In genomic region chr1:31216016-31216415, GRCh38 we compare ENCODE assay signal across 8 cellular contexts. TPM values are rescaled to one million over a fixed set of nuclear protein-coding genes. Genes with fewer than 3 reads are reported as not detected.
DNase-seq lines count a peak whose midpoint lies in the region; ATAC-seq and TF ChIP-seq lines count a peak whose summit lies in the region.
"Had no signal": no experiment of that assay in that cellular context is flagged by ENCODE, and none has a peak within 500 bp of the region (broad histone marks: within the 10 kb centered on the region; RNA-seq: fewer than 3 reads in every experiment).

No MANE protein-coding gene starts in this region.

- intact Hi-C loops in testis (cut with DNase I; ENCODE audit: low total_unique reads): no loop called here

- DNase-seq in NCI-H1694 treated with DMSO at 0.1 percent for 48 hours (lab: John Stamatoyannopoulos, UW): peak; percentile 55
- peak; percentile 44 for DNase-seq in WTC11 (ENCODE audit: low spot score)
- DNase-seq in hepatocyte (ENCODE audit: low spot score): peak; percentile 74
- DNase-seq in testis: peak; percentile 74
- no peak for DNase-seq in HuH-7 (ENCODE audit: low spot score)
- no peak for DNase-seq in activated CD4-positive, CD25-positive, alpha-beta regulatory T cell (lab: John Stamatoyannopoulos, UW)
- DNase-seq: stimulated activated naive CD4-positive, alpha-beta T cell treated with Interleukin-2 at 50 U/mL for 16 hours had no signal

- peaks cover 24% of the 10 kb centered on the region for H3K4me1 Mint-ChIP-seq in WTC11

- H3K4me3 ChIP-seq in hepatocyte: no peak overlapping the region
- no peak overlapping the region for H3K4me3 ChIP-seq in testis

- H3K4me3 Mint-ChIP-seq in WTC11: no peak overlapping the region

- H3K36me3 ChIP-seq in hepatocyte (replicated peaks; ENCODE audit: insufficient read depth, low read depth) (no peaks in the 10 kb centered on the region), testis (ENCODE audit: low read depth, missing control alignments) (no peaks in the 10 kb centered on the region)

- H2AFZ ChIP-seq in hepatocyte: no peak overlapping the region

- no peak overlapping the region for H3K4me2 ChIP-seq in hepatocyte

- H3K4me1 ChIP-seq in hepatocyte (ENCODE audit: insufficient read depth) (peaks cover 11% of the 10 kb centered on the region), testis (peaks cover 6% of the 10 kb centered on the region)

- POLR2A ChIA-PET in WTC11 (lab: Charles Lee): interaction anchor here (0.8 kb wide), 1 partner anchor 20 kb away, joined by 3 read pairs; no protein-coding TSS in a partner anchor

- no peaks in the 10 kb centered on the region for H3K79me2 ChIP-seq in hepatocyte

- H3K9me2 ChIP-seq in hepatocyte (replicated peaks; ENCODE audit: insufficient read depth): no peaks in the 10 kb centered on the region

- no peaks in the 10 kb centered on the region for H3K9me3 ChIP-seq in hepatocyte (ENCODE audit: low read depth)
- H3K9me3 ChIP-seq in testis: no peaks in the 10 kb centered on the region

- no peaks in the 10 kb centered on the region for H3K36me3 Mint-ChIP-seq in WTC11

- H3K27ac ChIP-seq in hepatocyte: no peak overlapping the region
- no peak overlapping the region for H3K27ac ChIP-seq in testis

- TF ChIP-seq CTCF in WTC11 (IDR thresholded peaks at IDR 0.05) (no peak), hepatocyte (IDR thresholded peaks at IDR 0.05; ENCODE audit: poor library complexity) (no peak), testis (IDR thresholded peaks at IDR 0.05) (no peak)

- H3K27me3 ChIP-seq in hepatocyte (no peaks in the 10 kb centered on the region), testis (no peaks in the 10 kb centered on the region)

- CTCF ChIA-PET in WTC11 (lab: Charles Lee): interaction anchor here (0.5 to 6.3 kb wide), 6 partner anchors 15 to 48 kb away, joined by 3 to 59 read pairs (median 4); no protein-coding TSS in a partner anchor

- no peaks in the 10 kb centered on the region for H4K20me1 ChIP-seq in hepatocyte (ENCODE audit: insufficient read depth, poor library complexity, severe bottlenecking)

- H3K27me3 Mint-ChIP-seq in WTC11 (ENCODE audit: low read depth): no peaks in the 10 kb centered on the region

- TF ChIP-seq POLR2A in testis (IDR thresholded peaks at IDR 0.05): no peak

- H3K27ac Mint-ChIP-seq in WTC11: peak overlapping the region; percentile 59; the same call in 1 of the 2 replicates

- peak; percentile 55 for ATAC-seq in WTC11
- ATAC-seq in HG02885 (IDR thresholded peaks at IDR 0.05; ENCODE audit: poor library complexity, unreplicated experiment): no peak

- WGBS in hepatocyte (ENCODE audit: low lambda C conversion rate, missing lambda C conversion rate): 37% methylated on average over 10 of the region's 10 CpGs
- WGBS in testis, 2 donors: 21 to 36% methylated on average over 10 of the region's 10 CpGs

- no peaks in the 10 kb centered on the region for H3K9me3 Mint-ChIP-seq in WTC11

TF ChIP-seq in WTC11, 78 proteins besides CTCF, POLR2A, EP300 and RAD21:
- TF ChIP-seq JUN (CRISPR knock-in tag; IDR thresholded peaks at IDR 0.05) (no peak), GABPB1 (CRISPR knock-in tag; IDR thresholded peaks at IDR 0.05) (no peak), FOXP1 (CRISPR knock-in tag; IDR thresholded peaks at IDR 0.05; ENCODE audit: borderline replicate concordance) (no peak), MLX (CRISPR knock-in tag; IDR thresholded peaks at IDR 0.05) (no peak), ZNF671 (CRISPR knock-in tag; IDR thresholded peaks at IDR 0.05) (no peak), ZNF317 (CRISPR knock-in tag; IDR thresholded peaks at IDR 0.05; ENCODE audit: borderline replicate concordance, low read depth) (no peak), EMX1 (CRISPR knock-in tag; IDR thresholded peaks at IDR 0.05) (no peak), ELF4 (CRISPR knock-in tag; IDR thresholded peaks at IDR 0.05; ENCODE audit: low read depth) (no peak), NR3C1 (CRISPR knock-in tag; conservative IDR thresholded peaks at IDR 0.05; ENCODE audit: low read depth) (no peak), HMGXB4 (CRISPR knock-in tag; IDR thresholded peaks at IDR 0.05) (no peak), ATF1 (CRISPR knock-in tag; IDR thresholded peaks at IDR 0.05) (no peak), PRRX2 (CRISPR knock-in tag; IDR thresholded peaks at IDR 0.05) (no peak)

RNA-seq across cellular contexts. Expression of gene NKAIN1, which starts 23.7 kb away (rescaled TPM):
- total RNA-seq in WTC11 (2021) (34.0 to 36.8 TPM (median 35.3 TPM) in 3 replicates), hepatocyte (1.2 and 2.2 TPM in 2 replicates), testis (1 to 10 TPM in 1 of 2 donors, under 1 TPM in 1; 0.39 to 1.4 TPM)
- polyA plus RNA-seq in hepatocyte (0.88 and 1.8 TPM in 2 replicates), testis (ENCODE audit: insufficient read depth, low read depth, low replicate concordance) (1.5 TPM)

Comparison
In these comparisons a context has a peak if more than half of its experiments do, and no peak if none do; other contexts are left out.
1. DNase-seq: peak in NCI-H1694 treated with DMSO at 0.1 percent for 48 hours (single experiment), WTC11 (single experiment), hepatocyte (single experiment) and testis (single experiment); none in HuH-7 (single experiment) and activated CD4-positive, CD25-positive, alpha-beta regulatory T cell (0 of 4).
2. RNA of gene NKAIN1, which starts 23.7 kb away (total RNA-seq): 34.0 to 36.8 TPM in WTC11; 1.2 to 2.2 TPM in hepatocyte and 0.39 to 1.4 TPM in testis; every median in the first group is over 10 times any median in the second.